ENCODE assay signal across 1 cellular context in genomic region chr1:162151900-162152829, GRCh38.
TF ChIP-seq lines count a peak whose summit lies in the region.

No MANE protein-coding gene starts in this region.

TF ChIP-seq in HepG2, 621 proteins besides CTCF, POLR2A, EP300 and RAD21 (continued from another document and continues in another):
- TF ChIP-seq, protein P1, sequence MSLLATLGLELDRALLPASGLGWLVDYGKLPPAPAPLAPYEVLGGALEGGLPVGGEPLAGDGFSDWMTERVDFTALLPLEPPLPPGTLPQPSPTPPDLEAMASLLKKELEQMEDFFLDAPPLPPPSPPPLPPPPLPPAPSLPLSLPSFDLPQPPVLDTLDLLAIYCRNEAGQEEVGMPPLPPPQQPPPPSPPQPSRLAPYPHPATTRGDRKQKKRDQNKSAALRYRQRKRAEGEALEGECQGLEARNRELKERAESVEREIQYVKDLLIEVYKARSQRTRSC (CRISPR knock-in tag; IDR thresholded peaks at IDR 0.05; ENCODE audit: low read depth), result no peak
- TF ChIP-seq ZNF274 (CRISPR knock-in tag; IDR thresholded peaks at IDR 0.05) (no peak), SP4 (CRISPR knock-in tag; IDR thresholded peaks at IDR 0.05) (peak; percentile 70; the same call in 1 of the 2 replicates), KLF16 (CRISPR knock-in tag; IDR thresholded peaks at IDR 0.05) (peak in 1 of 2 experiments; percentile 77; a peak in 1 of 4 replicates), NRL (CRISPR knock-in tag; IDR thresholded peaks at IDR 0.05; ENCODE audit: borderline replicate concordance) (no peak), MEIS2 (CRISPR knock-in tag; IDR thresholded peaks at IDR 0.05) (peak; percentile 69; the same call in 1 of the 2 replicates), ZNF362 (CRISPR knock-in tag; IDR thresholded peaks at IDR 0.05; ENCODE audit: borderline replicate concordance) (peak; percentile 28; the same call in 1 of the 2 replicates), ISL2 (CRISPR knock-in tag; IDR thresholded peaks at IDR 0.05) (peak; percentile 79), ZNF12 (CRISPR knock-in tag; IDR thresholded peaks at IDR 0.05) (peak; percentile 68; the same call in 1 of the 2 replicates), TCF7 (IDR thresholded peaks at IDR 0.05; ENCODE audit: low read depth) (no peak), SOX13 (IDR thresholded peaks at IDR 0.05) (no peak), SOX13 (CRISPR knock-in tag; conservative IDR thresholded peaks at IDR 0.05 in 1 of 2, IDR thresholded peaks at IDR 0.05 in 1 of 2) (peak in 1 of 2 experiments; percentile 78; a peak in 2 of 4 replicates), ZNF484 (CRISPR knock-in tag; IDR thresholded peaks at IDR 0.05; ENCODE audit: borderline replicate concordance, low read depth) (no peak), ZNF337 (CRISPR knock-in tag; IDR thresholded peaks at IDR 0.05; ENCODE audit: borderline replicate concordance, low read depth) (no peak), SAP130 (CRISPR knock-in tag; IDR thresholded peaks at IDR 0.05; ENCODE audit: low read depth) (peak; percentile 90), ZKSCAN1 (IDR thresholded peaks at IDR 0.05; ENCODE audit: low read length) (no peak), NR1H2 (CRISPR knock-in tag; IDR thresholded peaks at IDR 0.05; ENCODE audit: borderline replicate concordance, low read depth) (no peak), TARDBP (CRISPR knock-in tag; IDR thresholded peaks at IDR 0.05) (peak; percentile 71), CBFB (CRISPR knock-in tag; IDR thresholded peaks at IDR 0.05) (no peak), PHF8 (CRISPR knock-in tag; IDR thresholded peaks at IDR 0.05) (no peak), SP2 (CRISPR knock-in tag; IDR thresholded peaks at IDR 0.05) (no peak), TFAP4 (IDR thresholded peaks at IDR 0.05; ENCODE audit: borderline replicate concordance, low read depth) (peak; percentile 99), HNRNPLL (IDR thresholded peaks at IDR 0.05; ENCODE audit: low read depth, low read length, poor library complexity, severe bottlenecking) (no peak), ZNF33A (CRISPR knock-in tag; IDR thresholded peaks at IDR 0.05; ENCODE audit: borderline replicate concordance) (no peak), PAX8 (CRISPR knock-in tag; IDR thresholded peaks at IDR 0.05; ENCODE audit: borderline replicate concordance) (no peak), ATAD3A (CRISPR knock-in tag; IDR thresholded peaks at IDR 0.05) (no peak), THRA (CRISPR knock-in tag; IDR thresholded peaks at IDR 0.05; ENCODE audit: borderline replicate concordance) (peak; percentile 15; the same call in 1 of the 2 replicates), ZNF121 (CRISPR knock-in tag; IDR thresholded peaks at IDR 0.05) (0 out of 2 replicates have a peak, but pooled peaks have one; percentile 35), ZNF264 (CRISPR knock-in tag; IDR thresholded peaks at IDR 0.05) (no peak), HOXA3 (CRISPR knock-in tag; IDR thresholded peaks at IDR 0.05) (peak; percentile 78; the same call in 1 of the 2 replicates), SRSF1 (optimal IDR thresholded peaks at IDR 0.05; ENCODE audit: low read depth, low read length) (no peak), GABPA (IDR thresholded peaks at IDR 0.05; ENCODE audit: low read depth, low read length) (no peak), GABPA (CRISPR knock-in tag; IDR thresholded peaks at IDR 0.05; ENCODE audit: low read depth) (no peak), FOXA1 (IDR thresholded peaks at IDR 0.05) (no peak), FOXA1 (CRISPR knock-in tag; IDR thresholded peaks at IDR 0.05) (peak; percentile 96), ZBTB44 (CRISPR knock-in tag; IDR thresholded peaks at IDR 0.05) (no peak), ZSCAN30 (CRISPR knock-in tag; IDR thresholded peaks at IDR 0.05) (no peak), ZSCAN22 (CRISPR knock-in tag; IDR thresholded peaks at IDR 0.05) (no peak), GATAD2A (CRISPR knock-in tag; IDR thresholded peaks at IDR 0.05) (peak; percentile 94), KLF15 (CRISPR knock-in tag; IDR thresholded peaks at IDR 0.05; ENCODE audit: borderline replicate concordance) (no peak), GRHL1 (CRISPR knock-in tag; conservative IDR thresholded peaks at IDR 0.05) (no peak)
- TF ChIP-seq, protein P2, sequence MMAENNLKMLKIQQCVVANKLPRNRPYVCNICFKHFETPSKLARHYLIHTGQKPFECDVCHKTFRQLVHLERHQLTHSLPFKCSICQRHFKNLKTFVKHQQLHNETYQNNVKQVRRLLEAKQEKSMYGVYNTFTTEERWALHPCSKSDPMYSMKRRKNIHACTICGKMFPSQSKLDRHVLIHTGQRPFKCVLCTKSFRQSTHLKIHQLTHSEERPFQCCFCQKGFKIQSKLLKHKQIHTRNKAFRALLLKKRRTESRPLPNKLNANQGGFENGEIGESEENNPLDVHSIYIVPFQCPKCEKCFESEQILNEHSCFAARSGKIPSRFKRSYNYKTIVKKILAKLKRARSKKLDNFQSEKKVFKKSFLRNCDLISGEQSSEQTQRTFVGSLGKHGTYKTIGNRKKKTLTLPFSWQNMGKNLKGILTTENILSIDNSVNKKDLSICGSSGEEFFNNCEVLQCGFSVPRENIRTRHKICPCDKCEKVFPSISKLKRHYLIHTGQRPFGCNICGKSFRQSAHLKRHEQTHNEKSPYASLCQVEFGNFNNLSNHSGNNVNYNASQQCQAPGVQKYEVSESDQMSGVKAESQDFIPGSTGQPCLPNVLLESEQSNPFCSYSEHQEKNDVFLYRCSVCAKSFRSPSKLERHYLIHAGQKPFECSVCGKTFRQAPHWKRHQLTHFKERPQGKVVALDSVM (CRISPR knock-in tag; IDR thresholded peaks at IDR 0.05), result no peak
- TF ChIP-seq, protein P3, sequence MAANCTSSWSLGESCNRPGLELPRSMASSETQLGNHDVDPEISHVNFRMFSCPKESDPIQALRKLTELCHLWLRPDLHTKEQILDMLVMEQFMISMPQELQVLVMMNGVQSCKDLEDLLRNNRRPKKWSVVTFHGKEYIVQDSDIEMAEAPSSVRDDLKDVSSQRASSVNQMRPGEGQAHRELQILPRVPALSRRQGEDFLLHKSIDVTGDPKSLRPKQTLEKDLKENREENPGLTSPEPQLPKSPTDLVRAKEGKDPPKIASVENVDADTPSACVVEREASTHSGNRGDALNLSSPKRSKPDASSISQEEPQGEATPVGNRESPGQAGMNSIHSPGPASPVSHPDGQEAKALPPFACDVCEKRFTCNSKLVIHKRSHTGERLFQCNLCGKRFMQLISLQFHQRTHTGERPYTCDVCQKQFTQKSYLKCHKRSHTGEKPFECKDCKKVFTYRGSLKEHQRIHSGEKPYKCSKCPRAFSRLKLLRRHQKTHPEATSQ (CRISPR knock-in tag; IDR thresholded peaks at IDR 0.05; ENCODE audit: borderline replicate concordance), result no peak
- TF ChIP-seq, protein P4, sequence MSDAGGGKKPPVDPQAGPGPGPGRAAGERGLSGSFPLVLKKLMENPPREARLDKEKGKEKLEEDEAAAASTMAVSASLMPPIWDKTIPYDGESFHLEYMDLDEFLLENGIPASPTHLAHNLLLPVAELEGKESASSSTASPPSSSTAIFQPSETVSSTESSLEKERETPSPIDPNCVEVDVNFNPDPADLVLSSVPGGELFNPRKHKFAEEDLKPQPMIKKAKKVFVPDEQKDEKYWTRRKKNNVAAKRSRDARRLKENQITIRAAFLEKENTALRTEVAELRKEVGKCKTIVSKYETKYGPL (CRISPR knock-in tag; IDR thresholded peaks at IDR 0.05), result peak; percentile 66; the same call in 1 of the 2 replicates
- TF ChIP-seq, protein P5, sequence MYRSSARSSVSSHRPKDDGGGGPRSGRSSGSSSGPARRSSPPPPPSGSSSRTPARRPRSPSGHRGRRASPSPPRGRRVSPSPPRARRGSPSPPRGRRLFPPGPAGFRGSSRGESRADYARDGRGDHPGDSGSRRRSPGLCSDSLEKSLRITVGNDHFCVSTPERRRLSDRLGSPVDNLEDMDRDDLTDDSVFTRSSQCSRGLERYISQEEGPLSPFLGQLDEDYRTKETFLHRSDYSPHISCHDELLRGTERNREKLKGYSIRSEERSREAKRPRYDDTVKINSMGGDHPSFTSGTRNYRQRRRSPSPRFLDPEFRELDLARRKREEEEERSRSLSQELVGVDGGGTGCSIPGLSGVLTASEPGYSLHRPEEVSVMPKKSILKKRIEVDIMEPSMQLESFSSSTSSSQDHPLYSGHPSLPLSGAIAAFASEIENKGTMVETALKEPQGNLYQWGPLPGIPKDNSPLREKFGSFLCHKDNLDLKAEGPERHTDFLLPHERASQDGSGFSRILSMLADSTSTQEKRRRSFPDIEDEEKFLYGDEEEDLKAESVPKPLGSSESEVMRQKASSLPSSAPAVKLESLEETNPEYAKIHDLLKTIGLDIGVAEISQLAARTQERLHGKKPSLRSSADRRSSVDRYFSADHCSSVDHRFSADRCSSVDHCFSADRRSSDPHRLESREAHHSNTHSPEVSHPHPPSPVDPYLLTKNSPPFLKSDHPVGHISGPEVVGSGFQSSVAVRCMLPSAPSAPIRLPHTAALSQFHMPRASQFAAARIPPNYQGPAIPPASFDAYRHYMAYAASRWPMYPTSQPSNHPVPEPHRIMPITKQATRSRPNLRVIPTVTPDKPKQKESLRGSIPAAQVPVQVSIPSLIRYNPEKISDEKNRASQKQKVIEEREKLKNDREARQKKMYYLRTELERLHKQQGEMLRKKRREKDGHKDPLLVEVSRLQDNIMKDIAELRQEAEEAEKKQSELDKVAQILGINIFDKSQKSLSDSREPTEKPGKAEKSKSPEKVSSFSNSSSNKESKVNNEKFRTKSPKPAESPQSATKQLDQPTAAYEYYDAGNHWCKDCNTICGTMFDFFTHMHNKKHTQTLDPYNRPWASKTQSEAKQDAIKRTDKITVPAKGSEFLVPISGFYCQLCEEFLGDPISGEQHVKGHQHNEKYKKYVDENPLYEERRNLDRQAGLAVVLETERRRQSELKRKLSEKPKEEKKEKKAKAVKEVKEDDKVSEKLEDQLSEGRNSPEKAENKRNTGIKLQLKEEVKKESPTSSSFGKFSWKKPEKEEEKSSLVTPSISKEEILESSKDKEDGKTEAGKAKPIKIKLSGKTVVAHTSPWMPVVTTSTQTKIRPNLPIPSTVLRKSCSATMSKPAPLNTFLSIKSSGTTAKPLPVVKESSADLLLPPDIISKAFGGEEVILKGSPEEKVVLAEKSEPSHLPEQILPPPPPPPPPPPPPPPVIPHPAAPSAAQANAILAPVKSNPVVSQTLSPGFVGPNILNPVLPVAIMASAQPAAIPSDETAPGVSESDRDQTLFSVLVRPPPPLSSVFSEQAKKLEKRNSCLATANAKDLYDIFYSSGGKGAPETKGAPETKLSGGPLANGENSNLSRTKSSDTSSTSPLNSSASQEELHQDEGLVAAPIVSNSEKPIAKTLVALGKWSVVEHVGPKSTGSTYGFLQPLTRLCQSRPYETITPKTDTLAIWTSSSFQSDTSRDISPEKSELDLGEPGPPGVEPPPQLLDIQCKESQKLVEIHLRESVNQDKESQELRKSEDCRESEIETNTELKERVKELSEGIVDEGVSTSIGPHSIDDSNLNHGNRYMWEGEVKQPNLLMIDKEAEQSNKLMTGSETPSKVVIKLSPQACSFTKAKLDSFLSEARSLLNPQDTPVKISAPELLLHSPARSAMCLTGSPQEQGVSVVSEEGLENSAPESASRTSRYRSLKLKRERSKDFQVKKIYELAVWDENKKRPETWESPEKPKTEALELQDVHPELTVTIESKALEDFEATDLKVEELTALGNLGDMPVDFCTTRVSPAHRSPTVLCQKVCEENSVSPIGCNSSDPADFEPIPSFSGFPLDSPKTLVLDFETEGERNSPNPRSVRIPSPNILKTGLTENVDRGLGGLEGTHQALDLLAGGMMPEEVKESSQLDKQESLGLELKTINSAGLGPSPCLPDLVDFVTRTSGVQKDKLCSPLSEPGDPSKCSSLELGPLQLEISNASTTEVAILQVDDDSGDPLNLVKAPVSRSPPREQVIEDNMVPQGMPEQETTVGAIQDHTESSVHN (CRISPR knock-in tag; IDR thresholded peaks at IDR 0.05), result no peak
